8 cellular contexts compared by ENCODE assay signal in the genomic region with DNA sequence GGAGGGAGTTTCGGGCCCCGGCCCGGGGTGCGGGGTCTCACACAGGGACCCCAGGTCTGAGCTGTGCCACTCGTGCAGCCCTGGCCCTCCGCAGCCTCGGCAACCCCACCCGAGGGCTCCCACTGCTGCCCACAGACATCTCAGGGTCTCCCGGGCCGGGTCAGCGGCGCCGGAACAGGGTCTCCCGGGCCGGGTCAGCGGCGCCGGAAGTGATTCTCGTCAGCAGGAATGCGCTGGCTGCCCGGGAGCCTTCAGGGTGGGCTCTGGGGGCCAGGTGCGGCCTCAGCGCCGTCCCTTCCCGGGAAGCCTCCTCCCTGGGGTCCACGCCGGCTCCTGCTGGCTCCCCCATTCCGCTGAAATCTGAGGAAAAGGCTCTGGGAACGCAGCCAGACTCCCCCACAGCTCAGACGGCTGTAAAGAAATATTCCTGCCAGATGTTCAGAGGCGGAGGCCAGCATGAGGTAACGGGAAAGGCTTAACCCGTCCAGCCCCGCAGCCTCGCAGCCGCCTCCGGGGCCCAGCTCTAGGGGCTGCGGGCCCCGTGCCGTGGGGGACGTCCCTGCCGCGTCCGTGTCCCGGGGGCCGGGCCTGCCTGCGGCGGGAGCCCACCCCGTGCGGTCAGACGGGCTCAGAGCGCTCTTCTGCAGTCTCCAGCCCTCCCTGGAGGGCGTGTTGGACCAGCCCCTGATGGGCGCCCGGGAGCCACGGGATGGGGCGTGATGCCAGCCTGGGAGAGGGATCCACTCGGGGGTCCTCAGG. TPM values are rescaled to one million over a fixed set of nuclear protein-coding genes. Genes with fewer than 3 reads are reported as not detected.
DNase-seq lines count a peak whose midpoint lies in the region; ATAC-seq and TF ChIP-seq lines count a peak whose summit lies in the region.

No MANE protein-coding gene starts in this region.

- peaks cover 16% of the 10 kb centered on the region for H3K4me1 Mint-ChIP-seq in central memory CD8-positive, alpha-beta T cell

- no peak for TF ChIP-seq POLR2A in tibial nerve (IDR thresholded peaks at IDR 0.05)

- peaks cover 19% of the 10 kb centered on the region for H3K27me3 Mint-ChIP-seq in central memory CD8-positive, alpha-beta T cell

- TF ChIP-seq EP300 in Ishikawa (IDR thresholded peaks at IDR 0.05; ENCODE audit: borderline replicate concordance) (peak; percentile 85), tibial nerve (IDR thresholded peaks at IDR 0.05) (no peak)

- WGBS in tibial nerve, 2 donors: 0 to 3% methylated on average over 7 to 31 of the region's 58 CpGs

- no peaks in the 10 kb centered on the region for H3K36me3 ChIP-seq in BE2C
- no peaks in the 10 kb centered on the region for H3K36me3 ChIP-seq in lower lobe of right lung
- no peaks in the 10 kb centered on the region for H3K36me3 ChIP-seq in tibial nerve

- DNase-seq in BE2C (peak; percentile 64), lower lobe of right lung (peak; percentile 51), tibial nerve (ENCODE audit: low spot score in 2 of 2) (peak; percentile 63 to 75), CD1c-positive myeloid dendritic cell (ENCODE audit: extremely low spot score) (no peak), NCI-H510A treated with DMSO at 0.1 percent for 48 hours (lab: John Stamatoyannopoulos, UW) (no peak)
- no peak for DNase-seq in central memory CD8-positive, alpha-beta T cell (ENCODE audit: low spot score in 2 of 2)

- H3K4me3 ChIP-seq in BE2C (ENCODE audit: low read depth, low read length) (peak overlapping the region; percentile 64), lower lobe of right lung (peak overlapping the region; percentile 63), tibial nerve (peak overlapping the region; percentile 38 to 56 (median 53))

- H3K4me1 ChIP-seq in BE2C: peaks cover 38% of the 10 kb centered on the region
- H3K4me1 ChIP-seq in lower lobe of right lung: peaks cover 51% of the 10 kb centered on the region
- H3K4me1 ChIP-seq in tibial nerve: peaks cover 0 to 61% (median 49%) of the 10 kb centered on the region in 4 donors

- no peak for TF ChIP-seq CTCF in BE2C (IDR thresholded peaks at IDR 0.05; ENCODE audit: low read depth, low read length)
- TF ChIP-seq CTCF in lower lobe of right lung (IDR thresholded peaks at IDR 0.05): no peak
- TF ChIP-seq CTCF in tibial nerve (IDR thresholded peaks at IDR 0.05): no peak

- intact Hi-C loops in lower lobe of right lung (cut with DNase I): no loop called here

- H3K4me3 Mint-ChIP-seq in central memory CD8-positive, alpha-beta T cell: peak overlapping the region; percentile 81

- H3K27ac Mint-ChIP-seq in central memory CD8-positive, alpha-beta T cell (ENCODE audit: low read depth): peak overlapping the region; percentile 76

- H3K36me3 Mint-ChIP-seq in central memory CD8-positive, alpha-beta T cell (ENCODE audit: insufficient read depth): peaks cover 8% of the 10 kb centered on the region

- no peaks in the 10 kb centered on the region for H3K9me3 ChIP-seq in BE2C
- no peaks in the 10 kb centered on the region for H3K9me3 ChIP-seq in lower lobe of right lung
- H3K9me3 ChIP-seq in tibial nerve: no peaks in the 10 kb centered on the region

- H3K9me3 Mint-ChIP-seq in central memory CD8-positive, alpha-beta T cell: no peaks in the 10 kb centered on the region

- TF ChIP-seq RAD21 in Ishikawa (IDR thresholded peaks at IDR 0.05; ENCODE audit: low read depth): no peak

- H3K27ac ChIP-seq in lower lobe of right lung: peak overlapping the region; percentile 92
- H3K27ac ChIP-seq in tibial nerve: peak overlapping the region; percentile 88 to 98 (median 92)

- H3K27me3 ChIP-seq in BE2C (peaks cover 5% of the 10 kb centered on the region), lower lobe of right lung (ENCODE audit: low read depth) (peaks cover 48% of the 10 kb centered on the region), tibial nerve (no peaks in the 10 kb centered on the region)

- ATAC-seq in central memory CD8-positive, alpha-beta T cell (replicated peaks; ENCODE audit: extremely low read depth, poor library complexity, severe bottlenecking): no peak
- peak; percentile 28 to 46 for ATAC-seq in lower lobe of right lung
- no peak for ATAC-seq in HG02938 (IDR thresholded peaks at IDR 0.05; ENCODE audit: unreplicated experiment)

TF ChIP-seq in Ishikawa, 13 proteins besides CTCF, POLR2A, EP300 and RAD21:
- TF ChIP-seq FOXM1 (IDR thresholded peaks at IDR 0.05; ENCODE audit: borderline replicate concordance, low read depth) (peak; percentile 34), EGR1 (IDR thresholded peaks at IDR 0.05) (peak; percentile 35; the same call in 1 of the 2 replicates), TCF12 (IDR thresholded peaks at IDR 0.05; ENCODE audit: low read depth) (peak; percentile 94), TAF1 (IDR thresholded peaks at IDR 0.05; ENCODE audit: low read depth) (no peak), USF1 (IDR thresholded peaks at IDR 0.05) (no peak), CEBPB (IDR thresholded peaks at IDR 0.05) (no peak; the same call in 1 of the 2 replicates), YY1 (IDR thresholded peaks at IDR 0.05; ENCODE audit: low read depth) (no peak), NFIC (IDR thresholded peaks at IDR 0.05) (peak; percentile 86), ZBTB7A (IDR thresholded peaks at IDR 0.05; ENCODE audit: low read depth) (peak; percentile 20), CREB1 (IDR thresholded peaks at IDR 0.05; ENCODE audit: low read depth) (no peak), TEAD4 (IDR thresholded peaks at IDR 0.05) (peak; percentile 58)
- TF ChIP-seq, protein P1, sequence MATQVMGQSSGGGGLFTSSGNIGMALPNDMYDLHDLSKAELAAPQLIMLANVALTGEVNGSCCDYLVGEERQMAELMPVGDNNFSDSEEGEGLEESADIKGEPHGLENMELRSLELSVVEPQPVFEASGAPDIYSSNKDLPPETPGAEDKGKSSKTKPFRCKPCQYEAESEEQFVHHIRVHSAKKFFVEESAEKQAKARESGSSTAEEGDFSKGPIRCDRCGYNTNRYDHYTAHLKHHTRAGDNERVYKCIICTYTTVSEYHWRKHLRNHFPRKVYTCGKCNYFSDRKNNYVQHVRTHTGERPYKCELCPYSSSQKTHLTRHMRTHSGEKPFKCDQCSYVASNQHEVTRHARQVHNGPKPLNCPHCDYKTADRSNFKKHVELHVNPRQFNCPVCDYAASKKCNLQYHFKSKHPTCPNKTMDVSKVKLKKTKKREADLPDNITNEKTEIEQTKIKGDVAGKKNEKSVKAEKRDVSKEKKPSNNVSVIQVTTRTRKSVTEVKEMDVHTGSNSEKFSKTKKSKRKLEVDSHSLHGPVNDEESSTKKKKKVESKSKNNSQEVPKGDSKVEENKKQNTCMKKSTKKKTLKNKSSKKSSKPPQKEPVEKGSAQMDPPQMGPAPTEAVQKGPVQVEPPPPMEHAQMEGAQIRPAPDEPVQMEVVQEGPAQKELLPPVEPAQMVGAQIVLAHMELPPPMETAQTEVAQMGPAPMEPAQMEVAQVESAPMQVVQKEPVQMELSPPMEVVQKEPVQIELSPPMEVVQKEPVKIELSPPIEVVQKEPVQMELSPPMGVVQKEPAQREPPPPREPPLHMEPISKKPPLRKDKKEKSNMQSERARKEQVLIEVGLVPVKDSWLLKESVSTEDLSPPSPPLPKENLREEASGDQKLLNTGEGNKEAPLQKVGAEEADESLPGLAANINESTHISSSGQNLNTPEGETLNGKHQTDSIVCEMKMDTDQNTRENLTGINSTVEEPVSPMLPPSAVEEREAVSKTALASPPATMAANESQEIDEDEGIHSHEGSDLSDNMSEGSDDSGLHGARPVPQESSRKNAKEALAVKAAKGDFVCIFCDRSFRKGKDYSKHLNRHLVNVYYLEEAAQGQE (IDR thresholded peaks at IDR 0.05; ENCODE audit: low read depth): no peak
- TF ChIP-seq, protein P2, sequence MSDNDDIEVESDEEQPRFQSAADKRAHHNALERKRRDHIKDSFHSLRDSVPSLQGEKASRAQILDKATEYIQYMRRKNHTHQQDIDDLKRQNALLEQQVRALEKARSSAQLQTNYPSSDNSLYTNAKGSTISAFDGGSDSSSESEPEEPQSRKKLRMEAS (IDR thresholded peaks at IDR 0.05): peak; percentile 30; the same call in 1 of the 2 replicates

RNA-seq across cellular contexts. Expression of gene COL6A1, which starts 8.7 kb away (rescaled TPM):
- 158 TPM for polyA plus RNA-seq in BE2C (2012; ENCODE audit: insufficient read depth, insufficient read length, low read depth)
- total RNA-seq in lower lobe of right lung: 148 TPM
- 100 to 1,000 TPM; 356 to 669 (median 427) TPM for total RNA-seq in tibial nerve

Comparison
In these comparisons a context has a peak if more than half of its experiments do, and no peak if none do; other contexts are left out.
1. DNase-seq: peak in BE2C (single experiment), lower lobe of right lung (single experiment) and tibial nerve (2 of 2); none in central memory CD8-positive, alpha-beta T cell (0 of 2), CD1c-positive myeloid dendritic cell (single experiment) and NCI-H510A treated with DMSO at 0.1 percent for 48 hours (single experiment).
2. ATAC-seq: peak in lower lobe of right lung (2 of 2); none in central memory CD8-positive, alpha-beta T cell (single experiment) and HG02938 (single experiment).
3. Peak in every context shown above with its lines, with median percentiles within 50 percentile points of each other: H3K4me3 ChIP-seq.